23 cellular contexts compared by ENCODE assay signal in genomic region chr9:2815661-2816060, GRCh38. TPM values are rescaled to one million over a fixed set of nuclear protein-coding genes. Genes with fewer than 3 reads are reported as not detected.
DNase-seq lines count a peak whose midpoint lies in the region; ATAC-seq and TF ChIP-seq lines count a peak whose summit lies in the region.
"Had no signal": no experiment of that assay in that cellular context is flagged by ENCODE, and none has a peak within 500 bp of the region (broad histone marks: within the 10 kb centered on the region; RNA-seq: fewer than 3 reads in every experiment).

No MANE protein-coding gene starts in this region.

- H4K20me1 ChIP-seq in neural progenitor cell (ENCODE audit: low read depth): no peaks in the 10 kb centered on the region

- no peaks in the 10 kb centered on the region for H3K27me3 Mint-ChIP-seq in stimulated activated naive CD8-positive, alpha-beta T cell treated with anti-CD3 and anti-CD28 coated beads, Interleukin-15, Interleukin-2, amounts not matched to agents 100 ng/mL and 50 ng/mL, for 24 hours
- no peaks in the 10 kb centered on the region for H3K27me3 Mint-ChIP-seq in neural progenitor cell (ENCODE audit: insufficient read depth, low read depth)
- H3K27me3 Mint-ChIP-seq: activated CD4-positive, alpha-beta memory T cell treated with anti-CD3 and anti-CD28 coated beads for 36 hours; activated naive CD4-positive, alpha-beta T cell treated with anti-CD3 and anti-CD28 coated beads, Interleukin-2, amount 10 ng/mL, durations not matched to agents 7 days and 5 days; activated T-cell treated with anti-CD3 and anti-CD28 coated beads, Interleukin-2, amount 50 U/mL, for 24 hours; dendritic cell treated with granulocyte-macrophage colony-stimulating factor and Interleukin-4, amounts not matched to agents 40 ng/mL and 50 ng/mL, for 4 days; IgD-negative memory B cell; T-cell had no signal

- peak overlapping the region; percentile 5 for H3K27ac Mint-ChIP-seq in stimulated activated naive CD8-positive, alpha-beta T cell treated with anti-CD3 and anti-CD28 coated beads, Interleukin-15, Interleukin-2, amounts not matched to agents 100 ng/mL and 50 ng/mL, for 24 hours
- no peak overlapping the region for H3K27ac Mint-ChIP-seq in neural progenitor cell
- H3K27ac Mint-ChIP-seq: activated CD4-positive, alpha-beta memory T cell treated with anti-CD3 and anti-CD28 coated beads for 36 hours; activated naive CD4-positive, alpha-beta T cell treated with anti-CD3 and anti-CD28 coated beads, Interleukin-2, amount 10 ng/mL, durations not matched to agents 7 days and 5 days; activated T-cell treated with anti-CD3 and anti-CD28 coated beads, Interleukin-2, amount 50 U/mL, for 24 hours; dendritic cell treated with granulocyte-macrophage colony-stimulating factor and Interleukin-4, amounts not matched to agents 40 ng/mL and 50 ng/mL, for 4 days; IgD-negative memory B cell; T-cell had no signal

- peaks cover 89% of the 10 kb centered on the region for H3K36me3 Mint-ChIP-seq in stimulated activated naive CD8-positive, alpha-beta T cell treated with anti-CD3 and anti-CD28 coated beads, Interleukin-15, Interleukin-2, amounts not matched to agents 100 ng/mL and 50 ng/mL, for 24 hours (ENCODE audit: low read depth)
- peaks cover 33% of the 10 kb centered on the region for H3K36me3 Mint-ChIP-seq in neural progenitor cell

- peaks cover 46% of the 10 kb centered on the region for H3K4me1 ChIP-seq in neural progenitor cell
- H3K4me1 ChIP-seq in prostate gland (replicated peaks): no peaks in the 10 kb centered on the region
- H3K4me1 ChIP-seq: foreskin keratinocyte, parathyroid adenoma had no signal

- intact Hi-C loops in prostate gland (cut with DNase I): loop anchor here (5.0 kb wide), 1 partner anchor 193 kb away; the partner anchor contains the start of gene VLDLR

- no peak for TF ChIP-seq CTCF in neural progenitor cell (IDR thresholded peaks at IDR 0.05)
- TF ChIP-seq CTCF in prostate gland (IDR thresholded peaks at IDR 0.05): no peak

- no peaks in the 10 kb centered on the region for H3K9me3 Mint-ChIP-seq in stimulated activated naive CD8-positive, alpha-beta T cell treated with anti-CD3 and anti-CD28 coated beads, Interleukin-15, Interleukin-2, amounts not matched to agents 100 ng/mL and 50 ng/mL, for 24 hours
- no peaks in the 10 kb centered on the region for H3K9me3 Mint-ChIP-seq in neural progenitor cell
- H3K9me3 Mint-ChIP-seq: activated CD4-positive, alpha-beta memory T cell treated with anti-CD3 and anti-CD28 coated beads for 36 hours; activated naive CD4-positive, alpha-beta T cell treated with anti-CD3 and anti-CD28 coated beads, Interleukin-2, amount 10 ng/mL, durations not matched to agents 7 days and 5 days; activated T-cell treated with anti-CD3 and anti-CD28 coated beads, Interleukin-2, amount 50 U/mL, for 24 hours; dendritic cell treated with granulocyte-macrophage colony-stimulating factor and Interleukin-4, amounts not matched to agents 40 ng/mL and 50 ng/mL, for 4 days; IgD-negative memory B cell; T-cell had no signal

- no peaks in the 10 kb centered on the region for H3K4me1 Mint-ChIP-seq in stimulated activated naive CD8-positive, alpha-beta T cell treated with anti-CD3 and anti-CD28 coated beads, Interleukin-15, Interleukin-2, amounts not matched to agents 100 ng/mL and 50 ng/mL, for 24 hours (ENCODE audit: low read depth)
- peaks cover 23% of the 10 kb centered on the region for H3K4me1 Mint-ChIP-seq in neural progenitor cell
- H3K4me1 Mint-ChIP-seq: activated naive CD4-positive, alpha-beta T cell treated with anti-CD3 and anti-CD28 coated beads, Interleukin-2, amount 10 ng/mL, durations not matched to agents 7 days and 5 days; IgD-negative memory B cell had no signal

- H3K27me3 ChIP-seq in neural progenitor cell (no peaks in the 10 kb centered on the region), H7 (ENCODE audit: control insufficient read depth, insufficient read depth, low read length) (no peaks in the 10 kb centered on the region), prostate gland (replicated peaks; ENCODE audit: insufficient read depth) (no peaks in the 10 kb centered on the region)
- H3K27me3 ChIP-seq: foreskin keratinocyte, MG63 had no signal

- H3K9me3 ChIP-seq in neural progenitor cell (ENCODE audit: low read depth) (no peaks in the 10 kb centered on the region), prostate gland (no peaks in the 10 kb centered on the region)
- H3K9me3 ChIP-seq: MG63 had no signal

- no peak overlapping the region for H3K9ac ChIP-seq in neural progenitor cell
- H3K9ac ChIP-seq: parathyroid adenoma had no signal

- no peak for TF ChIP-seq POLR2A in prostate gland (IDR thresholded peaks at IDR 0.05)

- DNase-seq in stimulated activated naive CD8-positive, alpha-beta T cell treated with anti-CD3 and anti-CD28 coated beads, Interleukin-15, Interleukin-2, amounts not matched to agents 100 U/mL and 50 U/mL, for 24 hours: no peak
- DNase-seq in fibroblast of peridontal ligament (ENCODE audit: extremely low read depth): peak; percentile 61
- no peak for DNase-seq in neural progenitor cell (ENCODE audit: low spot score)
- no peak for DNase-seq in SKM-1 (lab: John Stamatoyannopoulos, UW; ENCODE audit: unreplicated experiment)
- DNase-seq in H7: no peak
- DNase-seq in prostate gland (ENCODE audit: low spot score): no peak
- DNase-seq: ACHN; activated CD4-positive, alpha-beta memory T cell treated with anti-CD3 and anti-CD28 coated beads for 36 hours; activated naive CD4-positive, alpha-beta T cell treated with anti-CD3 and anti-CD28 coated beads, Interleukin-2, amount 10 ng/mL, durations not matched to agents 7 days and 5 days; activated T-cell treated with anti-CD3 and anti-CD28 coated beads, Interleukin-2, amount 50 U/mL, for 24 hours; foreskin keratinocyte; GF-D8; MG63; NCI-H146; SHP77; stimulated activated CD4-positive, alpha-beta T cell treated with anti-CD3 and anti-CD28 coated beads, Interleukin-2, amount 100 ng/mL, for 48 hours; T-cell had no signal

- H3F3A ChIP-seq in neural progenitor cell (ENCODE audit: low read depth): peaks cover 21% of the 10 kb centered on the region

- H3K4me3 ChIP-seq in neural progenitor cell (no peak overlapping the region), H7 (ENCODE audit: insufficient read depth, low read depth, low read length) (no peak overlapping the region), prostate gland (no peak overlapping the region)
- H3K4me3 ChIP-seq: MG63 had no signal

- ATAC-seq in stimulated activated naive CD8-positive, alpha-beta T cell treated with anti-CD3 and anti-CD28 coated beads, Interleukin-15, Interleukin-2, amounts not matched to agents 100 U/mL and 50 U/mL, for 24 hours: no peak
- ATAC-seq in GM18519 (IDR thresholded peaks at IDR 0.05; ENCODE audit: low FRiP score, unreplicated experiment): no peak
- ATAC-seq: foreskin keratinocyte, T-cell had no signal

- H3K4me3 Mint-ChIP-seq in stimulated activated naive CD8-positive, alpha-beta T cell treated with anti-CD3 and anti-CD28 coated beads, Interleukin-15, Interleukin-2, amounts not matched to agents 100 ng/mL and 50 ng/mL, for 24 hours: no peak overlapping the region
- H3K4me3 Mint-ChIP-seq in neural progenitor cell: no peak overlapping the region
- H3K4me3 Mint-ChIP-seq: activated CD4-positive, alpha-beta memory T cell treated with anti-CD3 and anti-CD28 coated beads for 36 hours; activated naive CD4-positive, alpha-beta T cell treated with anti-CD3 and anti-CD28 coated beads, Interleukin-2, amount 10 ng/mL, durations not matched to agents 7 days and 5 days; activated T-cell treated with anti-CD3 and anti-CD28 coated beads, Interleukin-2, amount 50 U/mL, for 24 hours; dendritic cell treated with granulocyte-macrophage colony-stimulating factor and Interleukin-4, amounts not matched to agents 40 ng/mL and 50 ng/mL, for 4 days; IgD-negative memory B cell; T-cell had no signal

- no peaks in the 10 kb centered on the region for H3K79me2 ChIP-seq in neural progenitor cell (ENCODE audit: low read depth)
- H3K79me2 ChIP-seq: parathyroid adenoma had no signal

- H3K27ac ChIP-seq in neural progenitor cell (peak overlapping the region; percentile 13), prostate gland (no peak overlapping the region)
- H3K27ac ChIP-seq: C4-2B, foreskin keratinocyte, parathyroid adenoma had no signal

- H3K36me3 ChIP-seq in neural progenitor cell (peaks cover 3% of the 10 kb centered on the region), H7 (replicated peaks; ENCODE audit: control insufficient read depth, insufficient read depth, low read length) (peaks cover 4% of the 10 kb centered on the region; the same call in 1 of the 2 replicates), prostate gland (no peaks in the 10 kb centered on the region)

- 88% methylated on average over 2 of the region's 2 CpGs for WGBS in prostate gland

- no peak overlapping the region for H3K4me2 ChIP-seq in neural progenitor cell

- H2AFZ ChIP-seq in neural progenitor cell (replicated peaks): no peak overlapping the region
- H2AFZ ChIP-seq: parathyroid adenoma had no signal

RNA-seq across cellular contexts. Expression of gene PUM3, which starts 28.2 kb away (rescaled TPM):
- 38.7 and 58.0 TPM in 2 replicates for total RNA-seq in neural progenitor cell (ENCODE audit: low replicate concordance)
- 47.6 and 56.2 TPM in 2 replicates for total RNA-seq in H7 (2014; rRNA removed; shearing (Covaris generic))
- total RNA-seq in prostate gland: 10 to 100 TPM; 24.2 to 31.2 TPM
